8 cellular contexts compared by ENCODE assay signal in genomic region chr6:20211941-20212391, GRCh38. TPM values are rescaled to one million over a fixed set of nuclear protein-coding genes. Genes with fewer than 3 reads are reported as not detected.
DNase-seq lines count a peak whose midpoint lies in the region; ATAC-seq and TF ChIP-seq lines count a peak whose summit lies in the region.

No MANE protein-coding gene starts in this region.

- no peaks in the 10 kb centered on the region for H3K27me3 ChIP-seq in DND-41 (ENCODE audit: insufficient read depth, low read length, poor library complexity)
- no peaks in the 10 kb centered on the region for H3K27me3 ChIP-seq in foreskin keratinocyte

- H3K36me3 ChIP-seq in DND-41 (ENCODE audit: insufficient read depth, low read length) = no peaks in the 10 kb centered on the region; the same call in 1 of the 2 replicates

- peak; percentile 41 for ATAC-seq in DND-41 (ENCODE audit: insufficient read depth, low read depth)
- ATAC-seq in GM21576 (IDR thresholded peaks at IDR 0.05; ENCODE audit: unreplicated experiment) = peak; percentile 23
- peak; percentile 53 for ATAC-seq in foreskin keratinocyte
- ATAC-seq in omental fat pad (ENCODE audit: low FRiP score) = peak; percentile 37

- DNase-seq in DND-41 (no peak), foreskin keratinocyte (peak; percentile 44 to 69), omental fat pad (ENCODE audit: low spot score) (no peak), NCI-H2107 (lab: John Stamatoyannopoulos, UW) (no peak), GF-D8 (lab: John Stamatoyannopoulos, UW) (no peak)
- DNase-seq in activated CD4-positive, CD25-positive, alpha-beta regulatory T cell treated with anti-CD3 and anti-CD28 coated beads, Interleukin-2, amount 50 U/mL, for 72 hours = peak; percentile 61

- peaks cover 3% of the 10 kb centered on the region; the same call in 1 of the 2 replicates for H4K20me1 ChIP-seq in DND-41 (ENCODE audit: insufficient read depth, low read length)

- H3K4me3 ChIP-seq in DND-41 (ENCODE audit: low read depth in 1 of 2, low read length in 2 of 2) = peak overlapping the region; percentile 69 to 93

- TF ChIP-seq CTCF in DND-41 (IDR thresholded peaks at IDR 0.05; ENCODE audit: borderline replicate concordance, extremely low read depth, low read length, poor library complexity, severe bottlenecking) (no peak), foreskin keratinocyte (conservative IDR thresholded peaks at IDR 0.05) (peak; percentile 5), omental fat pad (IDR thresholded peaks at IDR 0.05) (no peak)

- peaks cover 20 to 36% (median 26%) of the 10 kb centered on the region in 3 donors for H3K4me1 Mint-ChIP-seq in IgD-negative memory B cell

- peaks cover 59% of the 10 kb centered on the region for H3K79me2 ChIP-seq in DND-41 (ENCODE audit: insufficient read depth, low read length)

- no peaks in the 10 kb centered on the region for H3K9me3 ChIP-seq in DND-41 (ENCODE audit: insufficient read depth, low read length, severe bottlenecking)

- H3K27me3 Mint-ChIP-seq in IgD-negative memory B cell = peaks cover 4% of the 10 kb centered on the region

- H3K27ac Mint-ChIP-seq in IgD-negative memory B cell = peak overlapping the region in 2 of 3 donors; percentile 83 to 84

- no peaks in the 10 kb centered on the region for H3K36me3 Mint-ChIP-seq in IgD-negative memory B cell

- H2AFZ ChIP-seq in DND-41 (ENCODE audit: low read depth, low read length) = peak overlapping the region; percentile 91

- H3K27ac ChIP-seq in DND-41 (ENCODE audit: low read length) (peak overlapping the region; percentile 94), foreskin keratinocyte (peak overlapping the region; percentile 54)

- peak overlapping the region; percentile 76 for H3K4me2 ChIP-seq in DND-41 (ENCODE audit: insufficient read depth, low read length)

- peaks cover 55% of the 10 kb centered on the region for H3K4me1 ChIP-seq in DND-41 (ENCODE audit: insufficient read depth, low read length)
- H3K4me1 ChIP-seq in foreskin keratinocyte = peaks cover 5% of the 10 kb centered on the region

- peak overlapping the region; percentile 87 for H3K9ac ChIP-seq in DND-41 (ENCODE audit: low read depth, low read length)

- no peaks in the 10 kb centered on the region for H3K9me3 Mint-ChIP-seq in IgD-negative memory B cell

- H3K4me3 Mint-ChIP-seq in IgD-negative memory B cell = peak overlapping the region; percentile 88 to 97 (median 93)

RNA-seq across cellular contexts. Expression of gene MBOAT1, which starts 0.3 kb away (rescaled TPM):
- polyA plus RNA-seq in IgD-negative memory B cell (3.1 TPM), foreskin keratinocyte (2.0 and 2.3 TPM in 2 replicates)
- total RNA-seq in foreskin keratinocyte (11.2 and 13.8 TPM in 2 replicates), omental fat pad (10 to 100 TPM in 1 of 4 donors, 1 to 10 TPM in 3; 6.6 to 10.2 (median 7.0) TPM)

Comparison
In these comparisons a context has a peak if more than half of its experiments do, and no peak if none do; other contexts are left out.
1. DNase-seq: peak in activated CD4-positive, CD25-positive, alpha-beta regulatory T cell treated with anti-CD3 and anti-CD28 coated beads, Interleukin-2, amount 50 U/mL, for 72 hours (single experiment) and foreskin keratinocyte (2 of 2); none in DND-41 (single experiment), omental fat pad (single experiment), NCI-H2107 (single experiment) and GF-D8 (single experiment).
2. Peak in every context shown above with its lines, with median percentiles within 50 percentile points of each other: ATAC-seq.